In the genomic region with DNA sequence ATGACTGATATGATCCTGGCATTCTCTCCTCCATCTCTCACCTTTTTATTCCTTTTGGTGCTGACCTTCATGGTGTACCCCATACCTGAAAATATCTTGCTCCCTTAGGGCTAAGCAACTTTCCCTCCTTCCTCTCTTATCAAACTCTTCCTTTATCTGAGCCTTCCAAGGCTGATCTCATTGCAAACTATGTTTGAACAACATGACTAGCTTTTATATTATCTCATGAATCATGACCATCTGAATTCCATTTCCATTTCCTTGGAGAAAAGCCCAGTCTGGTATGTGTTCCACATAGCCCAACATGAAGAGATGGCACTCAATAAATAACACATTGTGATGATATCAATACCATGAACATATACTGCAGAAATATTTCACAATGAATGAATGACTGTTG, we compare ENCODE assay signal across 13 cellular contexts.
DNase-seq lines count a peak whose midpoint lies in the region; ATAC-seq lines count a peak whose summit lies in the region.
"Had no signal": no experiment of that assay in that cellular context is flagged by ENCODE, and none has a peak within 500 bp of the region (broad histone marks: within the 10 kb centered on the region; RNA-seq: fewer than 3 reads in every experiment).

No MANE protein-coding gene starts in this region.

- ATAC-seq in HG03457 (IDR thresholded peaks at IDR 0.05; ENCODE audit: unreplicated experiment) = no peak
- ATAC-seq: activated CD4-positive, CD25-positive, alpha-beta regulatory T cell treated with anti-CD3 and anti-CD28 coated beads, Interleukin-2, amount 50 U/mL, for 24 hours had no signal

- DNase-seq in GM04503 (ENCODE audit: low read depth) (peak; percentile 4), amniotic epithelial cell (ENCODE audit: low read depth) (peak; percentile 24), fibroblast of peridontal ligament (ENCODE audit: extremely low read depth) (peak; percentile 6), renal cortical epithelial cell (ENCODE audit: low read depth) (peak; percentile 41), Ammon's horn (ENCODE audit: low spot score) (no peak), DMS 273 treated with DMSO at 0.1 percent for 48 hours (lab: John Stamatoyannopoulos, UW) (no peak), SKM-1 treated with dmso at 0.1 percent for 144 hours (lab: John Stamatoyannopoulos, UW; ENCODE audit: unreplicated experiment) (no peak)
- DNase-seq: anterior cingulate cortex; CD4-positive, alpha-beta memory T cell; HFFc6; NCI-H1930 had no signal

Comparison
In these comparisons a context has a peak if more than half of its experiments do, and no peak if none do; other contexts are left out.
1. DNase-seq: peak in GM04503 (single experiment), amniotic epithelial cell (single experiment), fibroblast of peridontal ligament (single experiment) and renal cortical epithelial cell (single experiment); none in Ammon's horn (single experiment), DMS 273 treated with DMSO at 0.1 percent for 48 hours (single experiment) and SKM-1 treated with dmso at 0.1 percent for 144 hours (single experiment).